Comparison of ENCODE assay signal across 25 cellular contexts in the genomic region with DNA sequence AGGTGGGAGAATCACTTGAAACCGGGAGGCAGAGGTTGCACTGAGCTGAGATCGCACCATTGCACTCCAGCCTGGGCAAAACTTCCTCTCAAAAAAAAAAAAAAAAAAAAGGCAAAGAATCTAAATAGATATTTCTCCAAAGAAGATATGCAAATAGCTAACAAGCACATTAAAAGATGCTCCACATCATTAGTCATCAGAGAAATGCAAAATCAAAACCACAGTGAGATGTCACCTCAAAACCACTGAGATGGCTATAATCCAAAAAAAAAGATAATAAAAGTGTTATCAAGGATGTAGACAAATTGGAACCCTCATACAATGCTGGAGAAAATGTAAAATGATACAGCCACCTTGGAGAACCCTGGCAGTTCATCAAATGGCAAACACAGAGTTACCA. TPM values are rescaled to one million over a fixed set of nuclear protein-coding genes. Genes with fewer than 3 reads are reported as not detected.
"Had no signal": no experiment of that assay in that cellular context is flagged by ENCODE, and none has a peak within 500 bp of the region (broad histone marks: within the 10 kb centered on the region; RNA-seq: fewer than 3 reads in every experiment).

No MANE protein-coding gene starts in this region.

- H3K4me1 ChIP-seq: Peyer's patch had no signal

- H3K9me2 ChIP-seq: SK-N-SH had no signal

- H2AFZ ChIP-seq: PC-9 had no signal

- H3K36me3 ChIP-seq: Peyer's patch had no signal

- H3K27me3 ChIP-seq: Peyer's patch had no signal

- H3K4me2 ChIP-seq: KMS-11, PC-9, SK-N-SH had no signal

- H3K27ac ChIP-seq: HL-60, KMS-11, PC-9, Peyer's patch had no signal

- H3K9ac ChIP-seq: KMS-11, SK-N-SH had no signal

- DNase-seq: MM.1S; NCI-H1092 treated with DMSO at 0.1 percent for 48 hours; NCI-H1436; NCI-H187; NCI-H2081; NCI-H2107; NCI-H345; NCI-H446 treated with DMSO at 0.1 percent for 48 hours; NCI-H510A treated with DMSO at 0.1 percent for 48 hours; NCI-H526; NCI-H82; NK-92 treated with Interleukin-12 subunit alpha and Interleukin-12 subunit beta, amount 100 ng/mL, for 24 hours; Peyer's patch; Right ventricle myocardium superior; RPMI8226; SIG-M5; SK-N-SH; SW 1271; T-cell had no signal

- H3K4me3 ChIP-seq: K562, PC-9, Peyer's patch had no signal

- ATAC-seq: K562, T-cell had no signal

- H3K9me3 ChIP-seq: Peyer's patch, SK-N-SH had no signal

RNA-seq across cellular contexts. Expression of a gene that starts 8.4 kb away (rescaled TPM):
- total RNA-seq: PC-9, SK-MEL-5 had no signal
- polyA plus RNA-seq: IgD-negative memory B cell had no signal
